In the genomic region with DNA sequence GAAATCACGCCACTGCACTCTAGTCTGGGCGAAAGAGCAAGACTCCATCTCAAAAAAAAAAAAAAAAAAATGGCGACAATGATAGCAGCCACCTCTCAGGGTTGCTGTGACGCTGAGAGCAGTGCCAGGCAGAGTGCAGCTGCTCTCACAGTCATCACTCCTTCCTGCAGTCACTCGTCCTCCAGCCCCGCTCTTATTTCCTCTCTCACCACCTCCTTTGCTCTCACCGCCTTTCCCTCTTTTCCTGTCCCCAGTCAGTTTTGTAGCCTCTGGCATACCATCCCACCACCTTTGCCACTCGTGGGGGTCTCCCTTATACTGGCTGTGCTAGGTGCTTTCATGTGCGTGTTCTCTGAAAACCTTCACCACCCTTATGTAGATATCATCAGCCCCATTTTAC, we compare ENCODE assay signal across 16 cellular contexts. TPM values are rescaled to one million over a fixed set of nuclear protein-coding genes. Genes with fewer than 3 reads are reported as not detected.
DNase-seq lines count a peak whose midpoint lies in the region; ATAC-seq and TF ChIP-seq lines count a peak whose summit lies in the region.
"Had no signal": no experiment of that assay in that cellular context is flagged by ENCODE, and none has a peak within 500 bp of the region (broad histone marks: within the 10 kb centered on the region; RNA-seq: fewer than 3 reads in every experiment).

No MANE protein-coding gene starts in this region.

- H3K23ac ChIP-seq in neuronal stem cell (ENCODE audit: low read depth, low read length, poor library complexity), result no peak overlapping the region

- H3K36me3 ChIP-seq in neuronal stem cell (replicated peaks in 1 of 2; ENCODE audit: control insufficient read depth in 2 of 2, insufficient read depth in 2 of 2, low read length in 2 of 2), result peaks cover 3 to 43% of the 10 kb centered on the region in 2 donors
- H3K36me3 ChIP-seq: ovary had no signal

- H3K9me3 Mint-ChIP-seq in activated CD4-positive, alpha-beta T cell treated with anti-CD3 and anti-CD28 coated beads, Interleukin-2, amount 10 ng/mL, durations not matched to agents 7 days and 5 days, result no peaks in the 10 kb centered on the region
- no peaks in the 10 kb centered on the region for H3K9me3 Mint-ChIP-seq in chondrocyte (ENCODE audit: low read depth)
- H3K9me3 Mint-ChIP-seq: activated CD4-positive, alpha-beta memory T cell treated with anti-CD3 and anti-CD28 coated beads, Interleukin-2, amount 10 ng/mL, durations not matched to agents 7 days and 5 days had no signal

- no peak overlapping the region for H3K4ac ChIP-seq in neuronal stem cell (ENCODE audit: low read length)

- H3K4me3 Mint-ChIP-seq in activated CD4-positive, alpha-beta T cell treated with anti-CD3 and anti-CD28 coated beads, Interleukin-2, amount 10 ng/mL, durations not matched to agents 7 days and 5 days, result no peak overlapping the region
- H3K4me3 Mint-ChIP-seq in chondrocyte (ENCODE audit: unreplicated experiment), result no peak overlapping the region
- H3K4me3 Mint-ChIP-seq: activated CD4-positive, alpha-beta memory T cell treated with anti-CD3 and anti-CD28 coated beads, Interleukin-2, amount 10 ng/mL, durations not matched to agents 7 days and 5 days had no signal

- CTCF ChIA-PET in activated CD4-positive, alpha-beta T cell treated with anti-CD3 and anti-CD28 coated beads, Interleukin-2, amount 10 ng/mL, durations not matched to agents 7 days and 5 days (lab: Charles Lee), result interaction anchor here (1.4 to 1.6 kb wide), 2 partner anchors 10 to 21 kb away, joined by 3 to 7 read pairs; no protein-coding TSS in a partner anchor

- H3K9ac ChIP-seq in neuronal stem cell (ENCODE audit: low read depth, low read length, poor library complexity), result no peak overlapping the region

- H4K8ac ChIP-seq in neuronal stem cell (ENCODE audit: low read depth, low read length), result no peak overlapping the region

- no peak overlapping the region for H4K91ac ChIP-seq in neuronal stem cell (ENCODE audit: low read depth, low read length, poor library complexity)

- no peak overlapping the region for H3K14ac ChIP-seq in neuronal stem cell (ENCODE audit: low read length)

- no peak for ATAC-seq in GM18858 (IDR thresholded peaks at IDR 0.05; ENCODE audit: unreplicated experiment)

- TF ChIP-seq CTCF in HL-60 (IDR thresholded peaks at IDR 0.05; ENCODE audit: insufficient read depth, low read length) (no peak), chondrocyte (IDR thresholded peaks at IDR 0.05) (no peak), coronary artery (IDR thresholded peaks at IDR 0.05) (no peak)

- H3K27me3 ChIP-seq in HL-60 (ENCODE audit: insufficient read depth, poor library complexity, severe bottlenecking) (no peaks in the 10 kb centered on the region), neuronal stem cell (ENCODE audit: control insufficient read depth in 3 of 3, insufficient read depth in 3 of 3, low read depth in 1 of 3, low read length in 3 of 3) (no peaks in the 10 kb centered on the region)
- H3K27me3 ChIP-seq: esophagus muscularis mucosa, hepatocyte, ovary, suprapubic skin had no signal

- H3K18ac ChIP-seq in neuronal stem cell (ENCODE audit: low read length), result peak overlapping the region; percentile 44

- H3K4me1 Mint-ChIP-seq in activated CD4-positive, alpha-beta T cell treated with anti-CD3 and anti-CD28 coated beads, Interleukin-2, amount 10 ng/mL, durations not matched to agents 7 days and 5 days, result peaks cover 13% of the 10 kb centered on the region
- H3K4me1 Mint-ChIP-seq in chondrocyte (ENCODE audit: low read depth), result peaks cover 58% of the 10 kb centered on the region

- no peaks in the 10 kb centered on the region for H3K79me1 ChIP-seq in neuronal stem cell (ENCODE audit: low read depth, low read length)

- H3K4me2 ChIP-seq in neuronal stem cell (ENCODE audit: insufficient read depth, low read length, poor library complexity, severe bottlenecking), result no peak overlapping the region
- H3K4me2 ChIP-seq: hepatocyte had no signal

- no peak overlapping the region for H2BK12ac ChIP-seq in neuronal stem cell (ENCODE audit: low read length)

- peaks cover 16% of the 10 kb centered on the region for H3K36me3 Mint-ChIP-seq in activated CD4-positive, alpha-beta T cell treated with anti-CD3 and anti-CD28 coated beads, Interleukin-2, amount 10 ng/mL, durations not matched to agents 7 days and 5 days (ENCODE audit: low read depth)
- H3K36me3 Mint-ChIP-seq in chondrocyte (ENCODE audit: low read depth), result peaks cover 2% of the 10 kb centered on the region

- no peak overlapping the region for H2AFZ ChIP-seq in neuronal stem cell (ENCODE audit: low read length)
- H2AFZ ChIP-seq: hepatocyte had no signal

- H3K27me3 Mint-ChIP-seq in activated CD4-positive, alpha-beta T cell treated with anti-CD3 and anti-CD28 coated beads, Interleukin-2, amount 10 ng/mL, durations not matched to agents 7 days and 5 days, result no peaks in the 10 kb centered on the region
- H3K27me3 Mint-ChIP-seq in chondrocyte (ENCODE audit: low read depth), result no peaks in the 10 kb centered on the region
- H3K27me3 Mint-ChIP-seq: activated CD4-positive, alpha-beta memory T cell treated with anti-CD3 and anti-CD28 coated beads, Interleukin-2, amount 10 ng/mL, durations not matched to agents 7 days and 5 days had no signal

- H2AK5ac ChIP-seq in neuronal stem cell (ENCODE audit: low read depth, low read length), result no peak overlapping the region

- no CpG with 5 or more reads among the region's 9 CpGs for WGBS in neuronal stem cell (ENCODE audit: extremely low coverage in 2 of 2, insufficient read length in 2 of 2, insufficient replicate concordance in 1 of 2), 2 donors

- H3K27ac ChIP-seq in HL-60 (replicated peaks) (peak overlapping the region; percentile 65), neuronal stem cell (replicated peaks; ENCODE audit: low read length) (no peak overlapping the region), coronary artery (no peak overlapping the region)
- H3K27ac ChIP-seq: esophagus muscularis mucosa, ovary, suprapubic skin had no signal

- no peak overlapping the region for H3K4me3 ChIP-seq in HL-60 (replicated peaks; ENCODE audit: insufficient read depth, low read length)
- no peak overlapping the region for H3K4me3 ChIP-seq in neuronal stem cell (ENCODE audit: low read length in 2 of 2)
- H3K4me3 ChIP-seq in coronary artery, result no peak overlapping the region
- H3K4me3 ChIP-seq: esophagus muscularis mucosa, hepatocyte, ovary, suprapubic skin had no signal

- no peak overlapping the region for H2BK120ac ChIP-seq in neuronal stem cell (ENCODE audit: low read depth, low read length)

- no peak overlapping the region for H2BK5ac ChIP-seq in neuronal stem cell (ENCODE audit: low read length)

- H3K9me3 ChIP-seq in neuronal stem cell (replicated peaks in 1 of 2; ENCODE audit: control insufficient read depth in 2 of 2, insufficient read depth in 1 of 2, low read depth in 1 of 2, low read length in 2 of 2), result no peaks in the 10 kb centered on the region
- H3K9me3 ChIP-seq: esophagus muscularis mucosa, ovary, suprapubic skin had no signal

- no peak for DNase-seq in activated CD4-positive, alpha-beta T cell treated with anti-CD3 and anti-CD28 coated beads, Interleukin-2, amount 10 ng/mL, durations not matched to agents 7 days and 5 days
- no peak for DNase-seq in activated CD4-positive, alpha-beta T cell treated with anti-CD3 and anti-CD28 coated beads for 1 hour
- DNase-seq in HL-60 (ENCODE audit: low read depth in 1 of 2, low spot score in 1 of 2), result peak in 1 of 2 experiments; percentile 38
- DNase-seq in chondrocyte (ENCODE audit: low spot score), result peak; percentile 18
- no peak for DNase-seq in neuronal stem cell (ENCODE audit: low spot score)
- no peak for DNase-seq in coronary artery (ENCODE audit: low spot score)
- no peak for DNase-seq in cerebellar cortex (ENCODE audit: low spot score)
- DNase-seq: activated CD4-positive, alpha-beta memory T cell treated with anti-CD3 and anti-CD28 coated beads, Interleukin-2, amount 10 ng/mL, durations not matched to agents 7 days and 5 days; NCI-H1694; NCI-H526; T1000 had no signal

- peak overlapping the region; percentile 63 for H3K27ac Mint-ChIP-seq in activated CD4-positive, alpha-beta T cell treated with anti-CD3 and anti-CD28 coated beads, Interleukin-2, amount 10 ng/mL, durations not matched to agents 7 days and 5 days
- peak overlapping the region; percentile 75 for H3K27ac Mint-ChIP-seq in chondrocyte (ENCODE audit: unreplicated experiment)
- H3K27ac Mint-ChIP-seq: activated CD4-positive, alpha-beta memory T cell treated with anti-CD3 and anti-CD28 coated beads, Interleukin-2, amount 10 ng/mL, durations not matched to agents 7 days and 5 days had no signal

- peaks cover 20 to 30% of the 10 kb centered on the region in 2 donors for H3K4me1 ChIP-seq in neuronal stem cell (ENCODE audit: control insufficient read depth in 2 of 2, insufficient read depth in 1 of 2, low read depth in 1 of 2, low read length in 2 of 2)

- no peak overlapping the region for H2BK15ac ChIP-seq in neuronal stem cell (ENCODE audit: low read length)

- POLR2A ChIA-PET in activated CD4-positive, alpha-beta T cell treated with anti-CD3 and anti-CD28 coated beads, Interleukin-2, amount 10 ng/mL, durations not matched to agents 7 days and 5 days (lab: Charles Lee), result no interaction called here

RNA-seq across cellular contexts. Expression of a gene that starts 19.4 kb away (rescaled TPM):
- total RNA-seq in activated CD4-positive, alpha-beta T cell treated with anti-CD3 and anti-CD28 coated beads, Interleukin-2, amount 10 ng/mL, durations not matched to agents 7 days and 5 days, result 1 to 10 TPM; 7.5 to 7.6 TPM
- 30.7 to 75.9 TPM (median 30.9 TPM) in 3 replicates for total RNA-seq in chondrocyte
- 12.7 TPM for polyA plus RNA-seq in neuronal stem cell (2013, experiment 1 of 2)
- 11.2 TPM for polyA plus RNA-seq in neuronal stem cell (2013, experiment 2 of 2)

RNA-seq across cellular contexts. Expression of a gene that starts 32.2 kb away (rescaled TPM):
- 10 to 100 TPM; 33.1 to 33.5 TPM for total RNA-seq in activated CD4-positive, alpha-beta T cell treated with anti-CD3 and anti-CD28 coated beads, Interleukin-2, amount 10 ng/mL, durations not matched to agents 7 days and 5 days
- total RNA-seq in chondrocyte, result 12.3 to 14.8 TPM (median 12.4 TPM) in 3 replicates
- 21.3 TPM for polyA plus RNA-seq in neuronal stem cell (2013, experiment 1 of 2)
- 21.8 TPM for polyA plus RNA-seq in neuronal stem cell (2013, experiment 2 of 2)

RNA-seq across cellular contexts. Expression of a gene that starts 53.2 kb away (rescaled TPM):
- 10 to 100 TPM; 13.5 to 14.0 TPM for total RNA-seq in activated CD4-positive, alpha-beta T cell treated with anti-CD3 and anti-CD28 coated beads, Interleukin-2, amount 10 ng/mL, durations not matched to agents 7 days and 5 days
- total RNA-seq in chondrocyte, result 8.6 to 10.0 TPM (median 9.8 TPM) in 3 replicates
- polyA plus RNA-seq in neuronal stem cell (2013, experiment 1 of 2), result 4.2 TPM
- polyA plus RNA-seq in neuronal stem cell (2013, experiment 2 of 2), result 4.2 TPM
